Comparison of ENCODE assay signal across 26 cellular contexts in the genomic region with DNA sequence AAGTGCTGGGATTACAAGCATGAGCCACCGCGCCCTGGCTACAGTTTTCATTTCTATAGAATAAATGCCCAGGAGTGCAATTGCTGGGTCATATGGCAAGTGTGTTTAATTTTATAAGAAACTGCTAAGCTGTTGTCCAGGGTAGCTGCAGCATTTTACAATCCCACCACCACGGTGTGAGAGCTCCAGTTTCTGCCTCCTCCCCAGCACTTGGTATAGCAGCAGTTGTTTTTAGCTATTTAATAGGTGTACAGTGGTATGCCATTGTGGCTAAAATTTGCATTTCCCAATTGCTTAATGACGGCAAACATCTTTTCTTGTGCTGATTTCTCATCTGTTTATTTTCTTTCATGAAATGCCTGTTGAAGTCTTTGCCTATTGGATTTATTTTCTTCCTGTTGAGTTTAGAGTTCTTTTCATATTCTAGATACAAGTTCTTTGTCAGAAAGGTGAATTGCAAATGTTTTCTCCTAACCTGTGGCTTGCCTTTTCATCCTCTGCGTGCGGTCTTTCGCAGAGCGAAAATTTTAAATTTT.
"Had no signal": no experiment of that assay in that cellular context is flagged by ENCODE, and none has a peak within 500 bp of the region (broad histone marks: within the 10 kb centered on the region; RNA-seq: fewer than 3 reads in every experiment).

No MANE protein-coding gene starts in this region.

- H3K4me1 Mint-ChIP-seq: activated CD4-positive, alpha-beta memory T cell treated with anti-CD3 and anti-CD28 coated beads, Interleukin-2, amount 10 ng/mL, durations not matched to agents 7 days and 5 days; activated CD4-positive, alpha-beta T cell treated with anti-CD3 and anti-CD28 coated beads, Interleukin-2, amount 10 ng/mL, durations not matched to agents 7 days and 5 days; activated T-helper 17 cell treated with anti-CD3 and anti-CD28 coated beads, Interleukin-2, amount 50 U/mL, for 72 hours had no signal

- ATAC-seq: activated T-cell treated with anti-CD3 and anti-CD28 coated beads, Interleukin-2, amount 50 U/mL, for 4 hours; activated T-helper 17 cell treated with anti-CD3 and anti-CD28 coated beads, Interleukin-2, amount 50 U/mL, for 72 hours; esophagus mucosa; T-cell had no signal

- DNase-seq: activated CD4-positive, alpha-beta memory T cell treated with anti-CD3 and anti-CD28 coated beads, Interleukin-2, amount 10 ng/mL, durations not matched to agents 7 days and 5 days; activated CD4-positive, alpha-beta T cell treated with anti-CD3 and anti-CD28 coated beads for 1 hour; activated CD4-positive, alpha-beta T cell treated with anti-CD3 and anti-CD28 coated beads for 4 hours; activated CD4-positive, alpha-beta T cell treated with anti-CD3 and anti-CD28 coated beads, Interleukin-2, amount 10 ng/mL, durations not matched to agents 7 days and 5 days; activated CD4-positive, alpha-beta T cell treated with anti-CD3 and anti-CD28 coated beads, Interleukin-2, amount 50 U/mL, for 4 hours; activated effector memory CD4-positive, alpha-beta T cell treated with Interleukin-2 at 50 U/mL for 16 hours; activated gamma-delta T cell treated with Interleukin-2 at 50 U/mL for 16 hours; activated naive CD4-positive, alpha-beta T cell treated with anti-CD3 and anti-CD28 coated beads, Interleukin-2, amount 50 U/mL, for 16 hours; activated naive CD4-positive, alpha-beta T cell treated with Interleukin-2 at 50 U/mL for 16 hours; activated T-cell treated with anti-CD3 and anti-CD28 coated beads, Interleukin-2, amount 50 U/mL, for 4 hours; amniotic stem cell; anterior cingulate cortex; brain microvascular endothelial cell; caudate nucleus; cortex of kidney; dermis blood vessel endothelial cell; effector CD8-positive, alpha-beta T cell; foreskin fibroblast; head of caudate nucleus; T-cell; T1000 had no signal

- H3K36me3 ChIP-seq: brain microvascular endothelial cell had no signal

- H3K36me3 Mint-ChIP-seq: activated naive CD8-positive, alpha-beta T cell; T-cell had no signal

- H3K27me3 ChIP-seq: brain microvascular endothelial cell had no signal

- H3K4me3 Mint-ChIP-seq: activated CD4-positive, alpha-beta memory T cell treated with anti-CD3 and anti-CD28 coated beads, Interleukin-2, amount 10 ng/mL, durations not matched to agents 7 days and 5 days; activated CD4-positive, alpha-beta T cell treated with anti-CD3 and anti-CD28 coated beads, Interleukin-2, amount 10 ng/mL, durations not matched to agents 7 days and 5 days; activated naive CD8-positive, alpha-beta T cell; activated T-cell treated with anti-CD3 and anti-CD28 coated beads, Interleukin-2, amount 50 U/mL, for 4 hours; activated T-helper 17 cell treated with anti-CD3 and anti-CD28 coated beads, Interleukin-2, amount 50 U/mL, for 72 hours; T-cell; T-helper 1 cell treated with Interleukin-12 subunit alpha and Interleukin-12 subunit beta and Interleukin-4 antibody, amounts not matched to agents 30 μg/mL and 1 μg/mL, for 36 hours; T-helper 2 cell treated with Interferon-gamma antibody and Interleukin-4, amounts not matched to agents 5 μg/mL and 100 μg/mL, for 36 hours had no signal

- H3K27ac Mint-ChIP-seq: activated CD4-positive, alpha-beta memory T cell treated with anti-CD3 and anti-CD28 coated beads, Interleukin-2, amount 10 ng/mL, durations not matched to agents 7 days and 5 days; activated CD4-positive, alpha-beta T cell treated with anti-CD3 and anti-CD28 coated beads, Interleukin-2, amount 10 ng/mL, durations not matched to agents 7 days and 5 days; activated naive CD8-positive, alpha-beta T cell; activated T-helper 17 cell treated with anti-CD3 and anti-CD28 coated beads, Interleukin-2, amount 50 U/mL, for 72 hours; T-cell; T-helper 1 cell treated with Interleukin-12 subunit alpha and Interleukin-12 subunit beta and Interleukin-4 antibody, amounts not matched to agents 30 μg/mL and 1 μg/mL, for 36 hours; T-helper 2 cell treated with Interferon-gamma antibody and Interleukin-4, amounts not matched to agents 5 μg/mL and 100 μg/mL, for 36 hours had no signal

- H3K27me3 Mint-ChIP-seq: activated CD4-positive, alpha-beta memory T cell treated with anti-CD3 and anti-CD28 coated beads, Interleukin-2, amount 10 ng/mL, durations not matched to agents 7 days and 5 days; activated naive CD8-positive, alpha-beta T cell; activated T-helper 17 cell treated with anti-CD3 and anti-CD28 coated beads, Interleukin-2, amount 50 U/mL, for 72 hours had no signal

- H3K27ac ChIP-seq: brain microvascular endothelial cell had no signal

- H3K9me3 Mint-ChIP-seq: activated CD4-positive, alpha-beta memory T cell treated with anti-CD3 and anti-CD28 coated beads, Interleukin-2, amount 10 ng/mL, durations not matched to agents 7 days and 5 days; activated CD4-positive, alpha-beta T cell treated with anti-CD3 and anti-CD28 coated beads, Interleukin-2, amount 10 ng/mL, durations not matched to agents 7 days and 5 days; activated T-cell treated with anti-CD3 and anti-CD28 coated beads, Interleukin-2, amount 50 U/mL, for 4 hours; activated T-helper 17 cell treated with anti-CD3 and anti-CD28 coated beads, Interleukin-2, amount 50 U/mL, for 72 hours; T-cell; T-helper 1 cell treated with Interleukin-12 subunit alpha and Interleukin-12 subunit beta and Interleukin-4 antibody, amounts not matched to agents 30 μg/mL and 1 μg/mL, for 36 hours; T-helper 2 cell treated with Interferon-gamma antibody and Interleukin-4, amounts not matched to agents 5 μg/mL and 100 μg/mL, for 36 hours had no signal
